19 cellular contexts compared by ENCODE assay signal in the genomic region with DNA sequence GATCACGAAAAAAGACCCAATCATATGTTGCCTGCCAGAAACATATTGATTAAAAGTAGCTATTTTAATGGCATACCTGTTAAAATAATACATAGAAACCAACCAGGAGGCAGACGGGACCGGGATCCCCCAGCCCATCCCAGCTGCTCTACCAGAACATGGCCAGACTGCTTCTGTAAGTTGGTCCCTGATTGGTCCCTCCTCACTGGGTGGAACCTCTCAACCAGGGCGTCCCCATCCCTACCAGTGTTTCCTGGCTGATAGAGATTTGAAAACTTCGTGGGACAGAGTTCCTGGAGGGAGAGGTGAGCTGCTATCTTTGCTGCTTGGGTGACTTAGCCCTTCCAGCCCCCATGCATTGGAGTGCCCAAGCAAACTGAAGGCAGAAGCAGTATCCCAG.
"Had no signal": no experiment of that assay in that cellular context is flagged by ENCODE, and none has a peak within 500 bp of the region (broad histone marks: within the 10 kb centered on the region; RNA-seq: fewer than 3 reads in every experiment).

No MANE protein-coding gene starts in this region.

- DNase-seq: effector memory CD8-positive, alpha-beta T cell; esophagus squamous epithelium; foreskin fibroblast; glutamatergic neuron; kidney glomerular epithelial cell; mesendoderm; naive B cell; nephron progenitor cell; psoas muscle; retina; spleen; stimulated activated CD4-positive, alpha-beta T cell treated with anti-CD3 and anti-CD28 coated beads, Interleukin-15, amount 100 ng/mL, for 24 hours; stimulated activated CD4-positive, alpha-beta T cell treated with anti-CD3 and anti-CD28 coated beads, Interleukin-2, amount 100 ng/mL, for 24 hours; stimulated activated CD4-positive, alpha-beta T cell treated with anti-CD3 and anti-CD28 coated beads, Interleukin-4, amount 100 ng/mL, for 4 hours; stimulated activated naive B cell treated with anti-CD40 and anti-IgM and Interleukin-4, amounts not matched to agents 10 μg/mL and 1 μg/mL and 100 μg/mL, for 72 hours; stimulated activated naive CD8-positive, alpha-beta T cell treated with anti-CD3 and anti-CD28 coated beads, Interleukin-15, amount 100 ng/mL, for 72 hours had no signal

- H3K4me1 Mint-ChIP-seq: naive B cell; nephron progenitor cell; stimulated activated naive B cell treated with anti-CD40 and anti-IgM and Interleukin-4, amounts not matched to agents 10 μg/mL and 1 μg/mL and 100 μg/mL, for 72 hours; stimulated activated naive CD8-positive, alpha-beta T cell treated with anti-CD3 and anti-CD28 coated beads, Interleukin-15, amount 100 ng/mL, for 72 hours had no signal

- H3K36me3 ChIP-seq: esophagus squamous epithelium, gastroesophageal sphincter, spleen had no signal

- H3K27me3 ChIP-seq: esophagus squamous epithelium, gastroesophageal sphincter, spleen had no signal

- H3K36me3 Mint-ChIP-seq: naive B cell; stimulated activated naive B cell treated with anti-CD40 and anti-IgM and Interleukin-4, amounts not matched to agents 10 μg/mL and 1 μg/mL and 100 μg/mL, for 72 hours; type B pancreatic cell had no signal

- H3K4me3 Mint-ChIP-seq: dendritic cell treated with granulocyte-macrophage colony-stimulating factor and Interleukin-4, amounts not matched to agents 40 ng/mL and 50 ng/mL, for 4 days; effector memory CD8-positive, alpha-beta T cell; naive B cell; nephron progenitor cell; stimulated activated naive B cell treated with anti-CD40 and anti-IgM and Interleukin-4, amounts not matched to agents 10 μg/mL and 1 μg/mL and 100 μg/mL, for 72 hours; stimulated activated naive CD8-positive, alpha-beta T cell treated with anti-CD3 and anti-CD28 coated beads, Interleukin-15, amount 100 ng/mL, for 72 hours; type B pancreatic cell had no signal

- H3K9me3 ChIP-seq: esophagus squamous epithelium, gastroesophageal sphincter, psoas muscle had no signal

- H3K4me3 ChIP-seq: esophagus squamous epithelium, gastroesophageal sphincter, psoas muscle, spleen had no signal

- H3K27ac Mint-ChIP-seq: dendritic cell treated with granulocyte-macrophage colony-stimulating factor and Interleukin-4, amounts not matched to agents 40 ng/mL and 50 ng/mL, for 4 days; effector memory CD8-positive, alpha-beta T cell; naive B cell; nephron progenitor cell; stimulated activated naive B cell treated with anti-CD40 and anti-IgM and Interleukin-4, amounts not matched to agents 10 μg/mL and 1 μg/mL and 100 μg/mL, for 72 hours; stimulated activated naive CD8-positive, alpha-beta T cell treated with anti-CD3 and anti-CD28 coated beads, Interleukin-15, amount 100 ng/mL, for 72 hours; type B pancreatic cell had no signal

- H3K27me3 Mint-ChIP-seq: dendritic cell treated with granulocyte-macrophage colony-stimulating factor and Interleukin-4, amounts not matched to agents 40 ng/mL and 50 ng/mL, for 4 days; effector memory CD8-positive, alpha-beta T cell; naive B cell; stimulated activated naive B cell treated with anti-CD40 and anti-IgM and Interleukin-4, amounts not matched to agents 10 μg/mL and 1 μg/mL and 100 μg/mL, for 72 hours; stimulated activated naive CD8-positive, alpha-beta T cell treated with anti-CD3 and anti-CD28 coated beads, Interleukin-15, amount 100 ng/mL, for 72 hours; type B pancreatic cell had no signal

- H3K27ac ChIP-seq: esophagus squamous epithelium, gastroesophageal sphincter, psoas muscle, spleen had no signal

- H3K4me1 ChIP-seq: esophagus squamous epithelium, gastroesophageal sphincter, psoas muscle, spleen had no signal
